21 cellular contexts compared by ENCODE assay signal in the genomic region with DNA sequence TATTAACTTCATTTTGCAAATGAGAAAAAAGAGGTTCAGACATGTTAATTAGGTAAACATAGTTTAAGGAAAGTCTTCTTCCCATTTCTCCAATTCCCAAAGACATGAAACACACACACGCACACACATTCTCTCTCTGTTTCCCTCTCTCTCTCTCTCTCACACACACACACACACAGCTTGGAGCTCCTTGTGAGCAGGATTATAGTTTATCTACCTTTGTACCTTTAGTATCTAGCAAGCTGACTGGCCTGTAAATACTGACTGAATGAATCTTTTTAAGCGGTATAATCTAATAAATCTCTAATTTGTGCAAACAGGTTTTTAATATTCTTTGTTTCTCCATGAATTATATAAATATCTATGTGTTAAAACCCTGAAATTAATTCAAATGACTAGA.
DNase-seq lines count a peak whose midpoint lies in the region; ATAC-seq and TF ChIP-seq lines count a peak whose summit lies in the region.
"Had no signal": no experiment of that assay in that cellular context is flagged by ENCODE, and none has a peak within 500 bp of the region (broad histone marks: within the 10 kb centered on the region; RNA-seq: fewer than 3 reads in every experiment).

No MANE protein-coding gene starts in this region.

- peaks cover 39% of the 10 kb centered on the region for H3K4me1 Mint-ChIP-seq in endodermal cell
- H3K4me1 Mint-ChIP-seq: CD4-positive, alpha-beta memory T cell had no signal

- peaks cover 6% of the 10 kb centered on the region for H3K4me1 ChIP-seq in IMR-90 (ENCODE audit: control insufficient read depth, insufficient read depth, low read length)
- H3K4me1 ChIP-seq in endodermal cell (ENCODE audit: control insufficient read depth, insufficient read depth, low read length) = peaks cover 14% of the 10 kb centered on the region
- H3K4me1 ChIP-seq in right lobe of liver = peaks cover 0 to 11% (median 2%) of the 10 kb centered on the region in 4 donors
- peaks cover 16% of the 10 kb centered on the region for H3K4me1 ChIP-seq in GM23248 (ENCODE audit: insufficient read depth)
- H3K4me1 ChIP-seq: BLaER1 treated with 17β-estradiol and CSF1 and Interleukin-3, amounts not matched to agents 10 nM and 100 nM had no signal

- H3K14ac ChIP-seq in IMR-90 (replicated peaks; ENCODE audit: low read depth, low read length) = no peak overlapping the region

- no peaks in the 10 kb centered on the region for H3K9me3 Mint-ChIP-seq in endodermal cell
- H3K9me3 Mint-ChIP-seq: CD4-positive, alpha-beta memory T cell had no signal

- H3K27me3 Mint-ChIP-seq in endodermal cell (ENCODE audit: insufficient read depth) = no peaks in the 10 kb centered on the region

- H3K27me3 ChIP-seq in IMR-90 (ENCODE audit: control insufficient read depth, insufficient read depth, low read length) (no peaks in the 10 kb centered on the region), endodermal cell (ENCODE audit: control insufficient read depth, insufficient read depth, low read length, poor library complexity, severe bottlenecking) (no peaks in the 10 kb centered on the region), right lobe of liver (no peaks in the 10 kb centered on the region), GM23248 (replicated peaks; ENCODE audit: insufficient read depth) (no peaks in the 10 kb centered on the region)
- H3K27me3 ChIP-seq: BLaER1 treated with 17β-estradiol and CSF1 and Interleukin-3, amounts not matched to agents 10 nM and 100 nM had no signal

- H3K27ac Mint-ChIP-seq in endodermal cell = peak overlapping the region; percentile 14

- ATAC-seq in IMR-90 (ENCODE audit: low read depth) = no peak
- peak in 3 of 4 donors; percentile 30 to 38 (median 31) for ATAC-seq in right lobe of liver
- no peak for ATAC-seq in SK-N-SH treated with all-trans-retinoic acid at 6 μM for 48 hours

- no peak for TF ChIP-seq RAD21 in IMR-90 (IDR thresholded peaks at IDR 0.05; ENCODE audit: low read length)

- peak overlapping the region in 1 of 2 experiments; percentile 40; a peak in 2 of 4 replicates for H4K8ac ChIP-seq in IMR-90 (ENCODE audit: low read depth in 2 of 2, low read length in 2 of 2)

- H2AK5ac ChIP-seq in IMR-90 (ENCODE audit: low read depth, low read length) = no peak overlapping the region

- TF ChIP-seq POLR2A in IMR-90 (IDR thresholded peaks at IDR 0.05; ENCODE audit: low read depth, low read length) = no peak
- no peak for TF ChIP-seq POLR2A in right lobe of liver (IDR thresholded peaks at IDR 0.05)

- peaks cover 7% of the 10 kb centered on the region; the same call in 1 of the 2 replicates for H3K9me1 ChIP-seq in IMR-90 (ENCODE audit: insufficient read depth, low read length)

- no TSS peak for BruUV-seq in IMR-90 (replicated peaks; lab: Mats Ljungman, UMichigan)

- H2BK5ac ChIP-seq in IMR-90 (ENCODE audit: low read depth, low read length, poor library complexity, severe bottlenecking) = peak overlapping the region; percentile 45

- WGBS in IMR-90 (ENCODE audit: extremely low coverage in 2 of 2, insufficient read length in 1 of 2), 2 experiments = no CpG with 5 or more reads among the region's 2 CpGs
- 86 to 95% methylated on average over 1 of the region's 2 CpGs for WGBS in endodermal cell (ENCODE audit: insufficient coverage in 1 of 2, insufficient read length in 1 of 2), 2 experiments
- WGBS in right lobe of liver (ENCODE audit: insufficient coverage, low coverage, low lambda C conversion rate, missing lambda C conversion rate) = 50% methylated on average over 2 of the region's 2 CpGs
- WGBS in GM23248 (ENCODE audit: low coverage in 1 of 2, low lambda C conversion rate in 2 of 2, missing lambda C conversion rate in 2 of 2), 2 experiments = 97 to 100% methylated on average over 2 of the region's 2 CpGs

- H3K79me1 ChIP-seq in IMR-90 (ENCODE audit: low read depth in 1 of 2, low read length in 2 of 2) = peaks cover 18 to 50% of the 10 kb centered on the region in 2 experiments

- intact Hi-C loops in IMR-90 (cut with micrococcal nuclease) (no loop called here), right lobe of liver (cut with DNase I) (no loop called here)

- TF ChIP-seq CTCF in IMR-90 (conservative IDR thresholded peaks at IDR 0.05; ENCODE audit: low read depth, low read length) (no peak), endodermal cell (conservative IDR thresholded peaks at IDR 0.05) (no peak), right lobe of liver (IDR thresholded peaks at IDR 0.05) (no peak)

- H3K4ac ChIP-seq in IMR-90 (ENCODE audit: low read depth, low read length) = peak overlapping the region; percentile 60; the same call in 1 of the 2 replicates

- H3K27ac ChIP-seq in IMR-90 (ENCODE audit: insufficient read depth, low read length) (no peak overlapping the region), endodermal cell (ENCODE audit: low read depth, low read length) (no peak overlapping the region), right lobe of liver (no peak overlapping the region), GM23248 (no peak overlapping the region)
- H3K27ac ChIP-seq: BLaER1 treated with 17β-estradiol and CSF1 and Interleukin-3, amounts not matched to agents 10 nM and 100 nM; HL-60; KMS-11 had no signal

- H2BK20ac ChIP-seq in IMR-90 (ENCODE audit: low read depth, low read length) = no peak overlapping the region

- H3K36me3 Mint-ChIP-seq in endodermal cell (ENCODE audit: low read depth) = peaks cover 8% of the 10 kb centered on the region
- H3K36me3 Mint-ChIP-seq: CD4-positive, alpha-beta memory T cell had no signal

- H3K23ac ChIP-seq in IMR-90 (ENCODE audit: low read depth, low read length) = peak overlapping the region; percentile 93

- H3K56ac ChIP-seq in IMR-90 (ENCODE audit: extremely low read depth, insufficient read depth, low read length) = no peak overlapping the region

- 0 out of 2 replicates have a peak, but pooled peaks cover 6% of the 10 kb centered on the region for H4K20me1 ChIP-seq in IMR-90 (ENCODE audit: insufficient read depth, low read length)
- no peaks in the 10 kb centered on the region for H4K20me1 ChIP-seq in GM23248 (ENCODE audit: insufficient read depth)
- H4K20me1 ChIP-seq: BLaER1 treated with 17β-estradiol and CSF1 and Interleukin-3, amounts not matched to agents 10 nM and 100 nM had no signal

- H2AK9ac ChIP-seq in IMR-90 (replicated peaks; ENCODE audit: low read depth, low read length, poor library complexity) = no peak overlapping the region

- no peak overlapping the region for H4K5ac ChIP-seq in IMR-90 (ENCODE audit: low read depth, low read length)

- H2BK15ac ChIP-seq in IMR-90 (ENCODE audit: low read depth, low read length) = no peak overlapping the region; the same call in 2 of the 3 replicates

- dilution Hi-C loops in IMR-90 (cut with HindIII; ENCODE audit: low sequenced_read_pairs, unreplicated experiment) = no loop called here

- H2AFZ ChIP-seq in IMR-90 (replicated peaks; ENCODE audit: low read length, poor library complexity) = no peak overlapping the region
- H2AFZ ChIP-seq in GM23248 = no peak overlapping the region

- H2BK120ac ChIP-seq in IMR-90 (ENCODE audit: low read depth, low read length) = no peak overlapping the region

- POLR2A ChIA-PET in IMR-90 (lab: Charles Lee; ENCODE audit: unreplicated experiment) = no interaction called here

- no peak overlapping the region for H3K4me3 ChIP-seq in IMR-90 (ENCODE audit: insufficient read depth, low read depth, low read length)
- H3K4me3 ChIP-seq in endodermal cell (ENCODE audit: low read length) = peak overlapping the region; percentile 10
- no peak overlapping the region for H3K4me3 ChIP-seq in right lobe of liver
- no peak overlapping the region for H3K4me3 ChIP-seq in GM23248
- H3K4me3 ChIP-seq: BLaER1 treated with 17β-estradiol and CSF1 and Interleukin-3, amounts not matched to agents 10 nM and 100 nM had no signal

- CTCF ChIA-PET in IMR-90 (lab: Yijun Ruan, JAX) = interaction anchor here (0.8 kb wide), 1 partner anchor 35 kb away, joined by 3 read pairs; no protein-coding TSS in a partner anchor

- no peaks in the 10 kb centered on the region for H3K9me2 ChIP-seq in GM23248 (ENCODE audit: insufficient read depth)

- no peak overlapping the region for H3K4me3 Mint-ChIP-seq in endodermal cell
- H3K4me3 Mint-ChIP-seq: CD4-positive, alpha-beta memory T cell had no signal

- H3K9ac ChIP-seq in IMR-90 (ENCODE audit: low read depth, low read length) = no peak overlapping the region
- no peak overlapping the region for H3K9ac ChIP-seq in endodermal cell (ENCODE audit: extremely low read depth, low read length, poor library complexity, severe bottlenecking)
- no peak overlapping the region for H3K9ac ChIP-seq in GM23248
- H3K9ac ChIP-seq: BLaER1 treated with 17β-estradiol and CSF1 and Interleukin-3, amounts not matched to agents 10 nM and 100 nM; KMS-11 had no signal

- in situ Hi-C loops in IMR-90 (cut with MboI; ENCODE audit: low sequenced_read_pairs) (no loop called here), GM23248 (cut with MboI) (no loop called here)

- H3K9me3 ChIP-seq in IMR-90 (ENCODE audit: control insufficient read depth, insufficient read depth, low read length) = no peaks in the 10 kb centered on the region
- no peaks in the 10 kb centered on the region for H3K9me3 ChIP-seq in endodermal cell (ENCODE audit: control insufficient read depth, low read length)
- H3K9me3 ChIP-seq in right lobe of liver = no peaks in the 10 kb centered on the region
- H3K9me3 ChIP-seq in GM23248 (ENCODE audit: low read depth) = no peaks in the 10 kb centered on the region
- H3K9me3 ChIP-seq: BLaER1 treated with 17β-estradiol and CSF1 and Interleukin-3, amounts not matched to agents 10 nM and 100 nM had no signal

- H3K18ac ChIP-seq in IMR-90 (ENCODE audit: low read depth, low read length) = no peak overlapping the region

- H3K79me2 ChIP-seq in GM23248 (ENCODE audit: insufficient read depth) = peaks cover 60% of the 10 kb centered on the region

- H3K36me3 ChIP-seq in IMR-90 (ENCODE audit: control insufficient read depth, insufficient read depth, low read length) (peaks cover 11% of the 10 kb centered on the region), endodermal cell (ENCODE audit: control insufficient read depth, insufficient read depth, low read length) (peaks cover 24% of the 10 kb centered on the region), right lobe of liver (peaks cover 0 to 5% (median 3%) of the 10 kb centered on the region in 4 donors), GM23248 (ENCODE audit: low read depth) (peaks cover 82% of the 10 kb centered on the region)
- H3K36me3 ChIP-seq: BLaER1 treated with 17β-estradiol and CSF1 and Interleukin-3, amounts not matched to agents 10 nM and 100 nM had no signal

- H3F3A ChIP-seq in GM23248 (ENCODE audit: insufficient read depth) = 0 out of 2 replicates have a peak, but pooled peaks cover 4% of the 10 kb centered on the region

- no peak overlapping the region for H3K4me2 ChIP-seq in IMR-90 (ENCODE audit: low read depth, low read length)
- no peak overlapping the region for H3K4me2 ChIP-seq in GM23248 (ENCODE audit: unreplicated experiment)
- H3K4me2 ChIP-seq: BLaER1 treated with 17β-estradiol and CSF1 and Interleukin-3, amounts not matched to agents 10 nM and 100 nM; KMS-11 had no signal

- H4K91ac ChIP-seq in IMR-90 (ENCODE audit: insufficient read depth, low read depth, low read length) = no peak overlapping the region

- DNase-seq in IMR-90 = no peak
- DNase-seq in endodermal cell = no peak
- no peak for DNase-seq in right lobe of liver
- no peak for DNase-seq in GM23248
- no peak for DNase-seq in GM03348 (ENCODE audit: low spot score)
- no peak for DNase-seq in EL
- DNase-seq: CD4-positive, alpha-beta memory T cell; DND-41; H7; NCI-H1092 treated with DMSO at 0.1 percent for 48 hours; NCI-H1436 treated with DMSO at 0.1 percent for 48 hours; NCI-H1930; NCI-H226; NCI-H510A treated with DMSO at 0.1 percent for 48 hours; NCI-H774; NK-92 treated with Interleukin-12 subunit alpha and Interleukin-12 subunit beta, amount 100 ng/mL, for 24 hours; SIG-M5 had no signal

Comparison
In these comparisons a context has a peak if more than half of its experiments do, and no peak if none do; other contexts are left out.
1. ATAC-seq: peak in right lobe of liver (3 of 4); none in IMR-90 (single experiment) and SK-N-SH treated with all-trans-retinoic acid at 6 μM for 48 hours (single experiment).